In the genomic region with DNA sequence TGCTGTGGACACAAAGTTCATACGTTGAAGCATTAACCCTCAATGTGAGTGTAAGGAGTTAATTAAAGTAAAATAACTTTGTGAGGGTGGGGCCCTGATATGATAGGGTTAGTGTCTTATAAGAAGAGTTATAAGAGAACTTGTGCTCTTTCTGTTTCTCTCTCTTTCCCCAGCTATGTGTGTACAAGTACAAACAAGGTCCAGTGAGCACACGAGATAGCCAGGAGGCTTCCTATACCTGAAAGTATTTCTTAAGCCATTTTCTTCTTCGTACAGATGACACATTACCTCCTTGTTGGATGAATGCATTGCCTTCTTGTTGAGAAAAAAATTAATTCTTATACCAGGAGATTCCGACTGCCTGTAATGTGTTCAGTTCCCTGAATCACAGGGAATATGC, we compare ENCODE assay signal across 35 cellular contexts.
"Had no signal": no experiment of that assay in that cellular context is flagged by ENCODE, and none has a peak within 500 bp of the region (broad histone marks: within the 10 kb centered on the region; RNA-seq: fewer than 3 reads in every experiment).

No MANE protein-coding gene starts in this region.

- H3K4me2 ChIP-seq: KMS-11 had no signal

- H3K27ac ChIP-seq: KMS-11 had no signal

- H3K27me3 ChIP-seq: MG63 had no signal

- DNase-seq: Karpas-422, Kasumi-1, KBM-7, KG1, MG63, MM.1S, MV-4-11, NCI-H1048, NCI-H1092, NCI-H1092 treated with DMSO at 0.1 percent for 48 hours, NCI-H1105, NCI-H1105 treated with DMSO at 0.1 percent for 48 hours, NCI-H1417, NCI-H1417 treated with DMSO at 0.1 percent for 48 hours, NCI-H1436, NCI-H1436 treated with DMSO at 0.1 percent for 48 hours, NCI-H146, NCI-H1694, NCI-H1694 treated with DMSO at 0.1 percent for 48 hours, NCI-H187, NCI-H187 treated with DMSO at 0.1 percent for 48 hours, NCI-H1930, NCI-H2029, NCI-H2029 treated with DMSO at 0.1 percent for 48 hours, NCI-H2081, NCI-H2081 treated with DMSO at 0.1 percent for 48 hours, NCI-H2107, NCI-H2171, NCI-H2171 treated with DMSO at 0.1 percent for 48 hours, NCI-H2227 treated with DMSO at 0.1 percent for 48 hours, NCI-H226, NCI-H345, NCI-H446, NCI-H446 treated with DMSO at 0.1 percent for 48 hours had no signal

- H3K9me3 ChIP-seq: MG63 had no signal

- H3K36me3 ChIP-seq: MG63 had no signal

- H3K4me3 ChIP-seq: MG63 had no signal
